18 cellular contexts compared by ENCODE assay signal in the genomic region with DNA sequence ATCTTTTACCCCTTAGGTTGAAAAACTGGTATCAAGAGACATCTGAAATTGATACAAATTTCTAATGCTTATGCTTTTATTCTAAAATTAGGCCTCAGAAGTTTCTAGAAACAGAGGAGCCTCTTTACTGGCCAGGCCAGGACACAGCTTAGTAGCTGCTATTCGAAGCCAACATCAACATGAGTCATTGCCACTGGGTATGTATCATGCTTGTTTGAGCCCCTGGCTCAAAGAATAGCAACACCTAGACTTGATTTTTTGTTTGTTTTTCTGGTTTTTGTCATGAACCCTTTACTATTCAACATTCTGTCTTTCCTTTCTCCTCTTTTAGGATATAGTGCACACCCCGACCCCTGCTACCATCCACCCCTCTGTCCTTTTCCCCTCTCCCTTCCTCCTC.
A peak's percentile ranks its signal among the peaks of the same experiment; 100 is the strongest.
DNase-seq lines count a peak whose midpoint lies in the region; ATAC-seq, FAIRE-seq and TF ChIP-seq lines count a peak whose summit lies in the region.
"Had no signal": no experiment of that assay in that cellular context is flagged by ENCODE, and none has a peak within 500 bp of the region (broad histone marks: within the 10 kb centered on the region; RNA-seq: fewer than 3 reads in every experiment).

No MANE protein-coding gene starts in this region.

- no peak overlapping the region for H3K4me3 ChIP-seq in bronchial epithelial cell (ENCODE audit: low read depth, low read length)
- no peak overlapping the region for H3K4me3 ChIP-seq in kidney epithelial cell (ENCODE audit: low read depth, low read length)
- H3K4me3 ChIP-seq in CD4-positive, alpha-beta memory T cell (ENCODE audit: low read length in 2 of 2): no peak overlapping the region
- H3K4me3 ChIP-seq: coronary artery, pancreas, PC-9, vagina had no signal

- H3K36me3 ChIP-seq in bronchial epithelial cell (ENCODE audit: control insufficient read depth, insufficient read depth, low read length): no peaks in the 10 kb centered on the region
- H3K36me3 ChIP-seq in kidney epithelial cell (ENCODE audit: control insufficient read depth, insufficient read depth, low read length): no peaks in the 10 kb centered on the region
- H3K36me3 ChIP-seq in CD4-positive, alpha-beta memory T cell (ENCODE audit: insufficient read depth, low read length): no peaks in the 10 kb centered on the region
- H3K36me3 ChIP-seq: pancreas, vagina had no signal

- DNase-seq in AG08396 (ENCODE audit: low spot score) (peak; percentile 66), LoVo (ENCODE audit: low spot score) (peak; percentile 17), bronchial epithelial cell (ENCODE audit: low read depth) (peak; percentile 83), kidney epithelial cell (ENCODE audit: low read depth) (peak; percentile 61), SIG-M5 treated with dmso at 0.1 percent for 504 hours (lab: John Stamatoyannopoulos, UW; ENCODE audit: unreplicated experiment) (no peak), HK-2 (ENCODE audit: unreplicated experiment) (no peak)
- DNase-seq in CD4-positive, alpha-beta memory T cell: no peak
- DNase-seq: activated naive CD4-positive, alpha-beta T cell treated with anti-CD3 and anti-CD28 coated beads, Interleukin-2, amount 10 ng/mL, durations not matched to agents 7 days and 5 days; DND-41; NCI-H2081 treated with DMSO at 0.1 percent for 48 hours; pancreas; PC-9; stimulated activated CD8-positive, alpha-beta memory T cell treated with anti-CD3 and anti-CD28 coated beads, Interleukin-4, amount 100 ng/mL, for 48 hours; T1000 had no signal

- H3K27ac ChIP-seq in CD4-positive, alpha-beta memory T cell (ENCODE audit: low read depth, low read length): no peak overlapping the region
- H3K27ac ChIP-seq: coronary artery, pancreas, PC-9, vagina had no signal

- H3K27me3 Mint-ChIP-seq in CD4-positive, alpha-beta memory T cell: peaks cover 4 to 10% of the 10 kb centered on the region in 2 donors

- H3K27ac Mint-ChIP-seq in CD4-positive, alpha-beta memory T cell: no peak overlapping the region
- H3K27ac Mint-ChIP-seq: activated naive CD4-positive, alpha-beta T cell treated with anti-CD3 and anti-CD28 coated beads, Interleukin-2, amount 10 ng/mL, durations not matched to agents 7 days and 5 days; memory B cell had no signal

- TF ChIP-seq CTCF in bronchial epithelial cell (IDR thresholded peaks at IDR 0.05; ENCODE audit: insufficient read depth, low read length, severe bottlenecking): no peak
- no peak for TF ChIP-seq CTCF in kidney epithelial cell (IDR thresholded peaks at IDR 0.05; ENCODE audit: insufficient read depth, low read length, poor library complexity, severe bottlenecking)

- no peaks in the 10 kb centered on the region for H3K4me1 ChIP-seq in CD4-positive, alpha-beta memory T cell (ENCODE audit: insufficient read depth, low read length)
- H3K4me1 ChIP-seq: vagina had no signal

- H3K9me3 ChIP-seq in CD4-positive, alpha-beta memory T cell (ENCODE audit: control insufficient read depth in 1 of 2, low read length in 2 of 2): no peaks in the 10 kb centered on the region
- H3K9me3 ChIP-seq: pancreas, vagina had no signal

- H3K36me3 Mint-ChIP-seq in CD4-positive, alpha-beta memory T cell: no peaks in the 10 kb centered on the region
- H3K36me3 Mint-ChIP-seq: activated naive CD4-positive, alpha-beta T cell treated with anti-CD3 and anti-CD28 coated beads, Interleukin-2, amount 10 ng/mL, durations not matched to agents 7 days and 5 days; memory B cell had no signal

- POLR2A ChIA-PET in CD4-positive, alpha-beta memory T cell (lab: Charles Lee; ENCODE audit: partially characterized antibody): no interaction called here

- no peak overlapping the region for H3K4me3 Mint-ChIP-seq in CD4-positive, alpha-beta memory T cell
- H3K4me3 Mint-ChIP-seq: activated naive CD4-positive, alpha-beta T cell treated with anti-CD3 and anti-CD28 coated beads, Interleukin-2, amount 10 ng/mL, durations not matched to agents 7 days and 5 days; memory B cell had no signal

- CTCF ChIA-PET in CD4-positive, alpha-beta memory T cell (lab: Charles Lee; ENCODE audit: partially characterized antibody): interaction anchor here (1.3 kb wide), 1 partner anchor 10 kb away, joined by 3 read pairs; no protein-coding TSS in a partner anchor

- no peaks in the 10 kb centered on the region for H3K9me3 Mint-ChIP-seq in CD4-positive, alpha-beta memory T cell
- H3K9me3 Mint-ChIP-seq: activated naive CD4-positive, alpha-beta T cell treated with anti-CD3 and anti-CD28 coated beads, Interleukin-2, amount 10 ng/mL, durations not matched to agents 7 days and 5 days; memory B cell had no signal

- intact Hi-C loops in CD4-positive, alpha-beta memory T cell (cut with micrococcal nuclease): no loop called here

- no peak for FAIRE-seq in bronchial epithelial cell (lab: Jason Lieb, UNC)
- FAIRE-seq: pancreas had no signal

- H3K27me3 ChIP-seq in bronchial epithelial cell (ENCODE audit: control insufficient read depth, insufficient read depth, low read length): no peaks in the 10 kb centered on the region
- H3K27me3 ChIP-seq in kidney epithelial cell (ENCODE audit: control insufficient read depth, insufficient read depth, low read length): no peaks in the 10 kb centered on the region
- H3K27me3 ChIP-seq in CD4-positive, alpha-beta memory T cell (ENCODE audit: insufficient read depth, low read length): no peaks in the 10 kb centered on the region
- H3K27me3 ChIP-seq: pancreas, vagina had no signal

- no peak for ATAC-seq in HG03095 (IDR thresholded peaks at IDR 0.05; ENCODE audit: unreplicated experiment)

- H3K4me1 Mint-ChIP-seq in CD4-positive, alpha-beta memory T cell: peaks cover 0 to 4% (median 0%) of the 10 kb centered on the region in 4 donors
- H3K4me1 Mint-ChIP-seq: activated naive CD4-positive, alpha-beta T cell treated with anti-CD3 and anti-CD28 coated beads, Interleukin-2, amount 10 ng/mL, durations not matched to agents 7 days and 5 days had no signal

Comparison
In these comparisons a context has a peak if more than half of its experiments do, and no peak if none do; other contexts are left out.
1. DNase-seq: peak in AG08396 (single experiment), LoVo (single experiment), bronchial epithelial cell (single experiment) and kidney epithelial cell (single experiment); none in SIG-M5 treated with dmso at 0.1 percent for 504 hours (single experiment), CD4-positive, alpha-beta memory T cell (0 of 5) and HK-2 (single experiment).